15 cellular contexts compared by ENCODE assay signal in the genomic region with DNA sequence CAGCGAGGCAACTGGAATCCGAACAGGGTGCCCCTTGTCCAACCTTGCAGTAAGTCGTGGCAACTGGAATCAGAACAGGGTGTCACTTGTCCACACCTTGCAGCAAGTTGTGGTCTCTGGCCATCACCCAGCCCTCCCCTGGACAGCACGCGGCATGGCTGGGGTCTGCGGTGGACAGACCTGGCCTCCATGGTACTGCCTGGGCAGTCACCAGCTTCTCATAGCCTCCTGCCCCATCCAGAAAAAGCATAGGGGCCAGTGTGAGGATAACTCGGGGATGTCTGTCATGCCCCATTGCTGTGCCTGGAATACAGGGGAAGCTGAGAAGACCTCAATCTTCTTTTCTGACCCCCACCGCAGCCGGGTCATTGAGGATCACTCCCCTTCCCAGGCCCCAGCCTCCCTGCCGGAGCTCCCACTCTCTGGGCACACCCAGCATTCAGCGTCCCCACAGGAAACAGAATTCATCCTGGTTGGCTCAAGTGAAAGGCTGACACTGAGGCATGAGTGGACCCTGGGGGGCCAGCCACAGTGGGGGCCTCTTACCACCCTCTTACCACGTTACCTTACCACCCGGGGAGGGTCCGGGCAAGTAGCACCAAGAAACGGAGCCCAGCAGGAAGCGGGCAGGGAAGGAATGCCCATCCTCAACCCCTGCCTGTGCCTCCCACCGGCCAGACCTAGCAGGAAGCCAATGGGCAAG.
DNase-seq lines count a peak whose midpoint lies in the region; ATAC-seq and TF ChIP-seq lines count a peak whose summit lies in the region.
"Had no signal": no experiment of that assay in that cellular context is flagged by ENCODE, and none has a peak within 500 bp of the region (broad histone marks: within the 10 kb centered on the region; RNA-seq: fewer than 3 reads in every experiment).

No MANE protein-coding gene starts in this region.

- no peak overlapping the region for H3K9ac ChIP-seq in neuronal stem cell (ENCODE audit: low read depth, low read length, poor library complexity)
- H3K9ac ChIP-seq: GM23248 had no signal

- no peak overlapping the region for H3K4ac ChIP-seq in neuronal stem cell (ENCODE audit: low read length)

- H3K27ac ChIP-seq in right atrium auricular region, result no peak overlapping the region
- no peak overlapping the region for H3K27ac ChIP-seq in heart right ventricle
- H3K27ac ChIP-seq in coronary artery, result no peak overlapping the region
- no peak overlapping the region for H3K27ac ChIP-seq in neuronal stem cell (replicated peaks; ENCODE audit: low read length)
- H3K27ac ChIP-seq: C4-2B, GM23248 had no signal

- no peak overlapping the region for H3K14ac ChIP-seq in neuronal stem cell (ENCODE audit: low read length)

- TF ChIP-seq CTCF in right atrium auricular region (IDR thresholded peaks at IDR 0.05), result no peak
- no peak for TF ChIP-seq CTCF in heart right ventricle (IDR thresholded peaks at IDR 0.05)
- TF ChIP-seq CTCF in coronary artery (IDR thresholded peaks at IDR 0.05), result no peak

- no peak overlapping the region for H2BK5ac ChIP-seq in neuronal stem cell (ENCODE audit: low read length)

- H2AFZ ChIP-seq in neuronal stem cell (ENCODE audit: low read length), result no peak overlapping the region
- H2AFZ ChIP-seq: GM23248 had no signal

- H2AK5ac ChIP-seq in neuronal stem cell (ENCODE audit: low read depth, low read length), result peak overlapping the region; percentile 40

- no peak overlapping the region for H2BK15ac ChIP-seq in neuronal stem cell (ENCODE audit: low read length)

- 82 to 86% methylated on average over 17 of the region's 17 CpGs for WGBS in heart right ventricle, 2 donors
- no CpG with 5 or more reads among the region's 17 CpGs for WGBS in neuronal stem cell (ENCODE audit: extremely low coverage in 2 of 2, insufficient read length in 2 of 2, insufficient replicate concordance in 1 of 2), 2 donors

- H3K4me3 ChIP-seq in right atrium auricular region (no peak overlapping the region), heart right ventricle (no peak overlapping the region), coronary artery (no peak overlapping the region), neuronal stem cell (ENCODE audit: low read length in 2 of 2) (no peak overlapping the region)
- H3K4me3 ChIP-seq: GM12878, GM23248, HAP-1 had no signal

- no peaks in the 10 kb centered on the region for H3K79me1 ChIP-seq in neuronal stem cell (ENCODE audit: low read depth, low read length)

- ATAC-seq in heart right ventricle, result no peak
- ATAC-seq: GM12878, HepG2 had no signal

- DNase-seq in right atrium auricular region (ENCODE audit: low spot score), result peak; percentile 38
- no peak for DNase-seq in heart right ventricle
- peak; percentile 61 for DNase-seq in coronary artery (ENCODE audit: low spot score)
- DNase-seq in neuronal stem cell (ENCODE audit: low spot score), result no peak
- no peak for DNase-seq in C1 segment of cervical spinal cord (lab: John Stamatoyannopoulos, UW)
- no peak for DNase-seq in OCI-M1 (lab: John Stamatoyannopoulos, UW)
- DNase-seq in NCI-H1930 (lab: John Stamatoyannopoulos, UW), result no peak
- DNase-seq: CD4-positive, alpha-beta memory T cell; DMS79; GM23248; HFFc6 had no signal

- no peak overlapping the region for H3K23ac ChIP-seq in neuronal stem cell (ENCODE audit: low read depth, low read length, poor library complexity)

- no peak overlapping the region for H3K4me2 ChIP-seq in neuronal stem cell (ENCODE audit: insufficient read depth, low read length, poor library complexity, severe bottlenecking)

- H3K4me1 ChIP-seq in right atrium auricular region, result no peaks in the 10 kb centered on the region
- H3K4me1 ChIP-seq in heart right ventricle, result no peaks in the 10 kb centered on the region
- no peaks in the 10 kb centered on the region for H3K4me1 ChIP-seq in neuronal stem cell (ENCODE audit: control insufficient read depth in 2 of 2, insufficient read depth in 1 of 2, low read depth in 1 of 2, low read length in 2 of 2)
- H3K4me1 ChIP-seq: HAP-1 had no signal

- H2BK12ac ChIP-seq in neuronal stem cell (ENCODE audit: low read length), result no peak overlapping the region

- no peak overlapping the region for H4K91ac ChIP-seq in neuronal stem cell (ENCODE audit: low read depth, low read length, poor library complexity)

- H4K8ac ChIP-seq in neuronal stem cell (ENCODE audit: low read depth, low read length), result no peak overlapping the region

- H3K27me3 ChIP-seq in right atrium auricular region, result no peaks in the 10 kb centered on the region
- peaks cover 0 to 4% (median 0%) of the 10 kb centered on the region in 7 donors for H3K27me3 ChIP-seq in heart right ventricle
- H3K27me3 ChIP-seq in neuronal stem cell (ENCODE audit: control insufficient read depth in 3 of 3, insufficient read depth in 3 of 3, low read depth in 1 of 3, low read length in 3 of 3), result peaks cover 0 to 5% (median 0%) of the 10 kb centered on the region in 3 experiments

- no peak overlapping the region for H2BK120ac ChIP-seq in neuronal stem cell (ENCODE audit: low read depth, low read length)

- intact Hi-C loops in heart right ventricle (cut with DNase I), result no loop called here

- H3K36me3 ChIP-seq in right atrium auricular region, result no peaks in the 10 kb centered on the region
- H3K36me3 ChIP-seq in heart right ventricle, result no peaks in the 10 kb centered on the region
- no peaks in the 10 kb centered on the region for H3K36me3 ChIP-seq in neuronal stem cell (replicated peaks in 1 of 2; ENCODE audit: control insufficient read depth in 2 of 2, insufficient read depth in 2 of 2, low read length in 2 of 2)
- H3K36me3 ChIP-seq: HAP-1 had no signal

- no peaks in the 10 kb centered on the region for H3K9me3 ChIP-seq in right atrium auricular region
- no peaks in the 10 kb centered on the region for H3K9me3 ChIP-seq in heart right ventricle
- peaks cover 0 to 2% of the 10 kb centered on the region in 2 donors for H3K9me3 ChIP-seq in neuronal stem cell (replicated peaks in 1 of 2; ENCODE audit: control insufficient read depth in 2 of 2, insufficient read depth in 1 of 2, low read depth in 1 of 2, low read length in 2 of 2)
- H3K9me3 ChIP-seq: HAP-1 had no signal

- H3K18ac ChIP-seq in neuronal stem cell (ENCODE audit: low read length), result peak overlapping the region; percentile 78

Comparison
In these comparisons a context has a peak if more than half of its experiments do, and no peak if none do; other contexts are left out.
1. DNase-seq: peak in right atrium auricular region (single experiment) and coronary artery (single experiment); none in heart right ventricle (0 of 2), neuronal stem cell (single experiment), C1 segment of cervical spinal cord (0 of 14), OCI-M1 (single experiment) and NCI-H1930 (0 of 2).